ENCODE assay signal across 20 cellular contexts in genomic region chr1:33512612-33513011, GRCh38. TPM values are rescaled to one million over a fixed set of nuclear protein-coding genes. Genes with fewer than 3 reads are reported as not detected.
A peak's percentile ranks its signal among the peaks of the same experiment; 100 is the strongest.
DNase-seq lines count a peak whose midpoint lies in the region; ATAC-seq and TF ChIP-seq lines count a peak whose summit lies in the region.
"Had no signal": no experiment of that assay in that cellular context is flagged by ENCODE, and none has a peak within 500 bp of the region (broad histone marks: within the 10 kb centered on the region; RNA-seq: fewer than 3 reads in every experiment).

No MANE protein-coding gene starts in this region.

- no peak overlapping the region for H3K4me3 ChIP-seq in LNCaP clone FGC (ENCODE audit: low read depth, low read length)
- no peak overlapping the region for H3K4me3 ChIP-seq in prostate gland
- H3K4me3 ChIP-seq: SK-N-MC had no signal

- no peak overlapping the region for H3K27ac ChIP-seq in prostate gland
- H3K27ac ChIP-seq: SK-N-MC had no signal

- DNase-seq in SIG-M5 treated with dmso at 0.1 percent for 504 hours (lab: John Stamatoyannopoulos, UW; ENCODE audit: unreplicated experiment) (peak; percentile 27), SIG-M5 (lab: John Stamatoyannopoulos, UW) (no peak), LNCaP clone FGC (ENCODE audit: low read depth) (peak; percentile 32), prostate gland (ENCODE audit: low spot score) (peak; percentile 61), midbrain (lab: John Stamatoyannopoulos, UW) (no peak), MV-4-11 (lab: John Stamatoyannopoulos, UW) (no peak)
- DNase-seq in activated naive CD4-positive, alpha-beta T cell treated with anti-CD3 and anti-CD28 coated beads, Interleukin-2, amount 50 U/mL, for 72 hours (ENCODE audit: low spot score in 2 of 2): no peak
- DNase-seq in activated naive CD4-positive, alpha-beta T cell (lab: John Stamatoyannopoulos, UW): no peak
- DNase-seq: 8988T; CD4-positive, CD25-positive, alpha-beta regulatory T cell; COR-L47; KG1; NCI-H1092; NCI-H1436 treated with DMSO at 0.1 percent for 48 hours; NCI-H2029; NCI-H2171; NCI-H69 had no signal

- H3K4me1 ChIP-seq in prostate gland (replicated peaks): no peaks in the 10 kb centered on the region

- ATAC-seq in activated naive CD4-positive, alpha-beta T cell treated with anti-CD3 and anti-CD28 coated beads, Interleukin-2, amount 50 U/mL, for 72 hours: peak; percentile 37 to 87
- ATAC-seq: Right ventricle myocardium inferior had no signal

- TF ChIP-seq CTCF in LNCaP clone FGC (IDR thresholded peaks at IDR 0.05; ENCODE audit: control insufficient read depth, extremely low read depth, insufficient read depth) (no peak), prostate gland (IDR thresholded peaks at IDR 0.05) (no peak)

- intact Hi-C loops in prostate gland (cut with DNase I): no loop called here

- no peaks in the 10 kb centered on the region for H3K9me3 Mint-ChIP-seq in activated naive CD4-positive, alpha-beta T cell treated with anti-CD3 and anti-CD28 coated beads, Interleukin-2, amount 50 U/mL, for 72 hours

- H3K36me3 ChIP-seq in prostate gland: no peaks in the 10 kb centered on the region

- no peaks in the 10 kb centered on the region for H3K9me3 ChIP-seq in prostate gland

- no peaks in the 10 kb centered on the region for H3K27me3 ChIP-seq in prostate gland (replicated peaks; ENCODE audit: insufficient read depth)

- no peaks in the 10 kb centered on the region for H3K36me3 Mint-ChIP-seq in activated naive CD4-positive, alpha-beta T cell treated with anti-CD3 and anti-CD28 coated beads, Interleukin-2, amount 50 U/mL, for 72 hours
- H3K36me3 Mint-ChIP-seq: CD4-positive, CD25-positive, alpha-beta regulatory T cell had no signal

- no peak for TF ChIP-seq POLR2A in prostate gland (IDR thresholded peaks at IDR 0.05)

- WGBS in prostate gland: 39% methylated on average over 2 of the region's 2 CpGs

- H3K27ac Mint-ChIP-seq in activated naive CD4-positive, alpha-beta T cell treated with anti-CD3 and anti-CD28 coated beads, Interleukin-2, amount 50 U/mL, for 72 hours: no peak overlapping the region
- H3K27ac Mint-ChIP-seq: B cell; CD4-positive, CD25-positive, alpha-beta regulatory T cell had no signal

RNA-seq across cellular contexts. Expression of gene ZSCAN20, which starts 40.2 kb away (rescaled TPM):
- total RNA-seq in activated naive CD4-positive, alpha-beta T cell treated with anti-CD3 and anti-CD28 coated beads, Interleukin-2, amount 50 U/mL, for 72 hours: 1 to 10 TPM; 4.8 to 5.3 TPM
- 10 to 100 TPM in 1 of 2 donors, 1 to 10 TPM in 1; 4.7 to 11.1 TPM for total RNA-seq in prostate gland

Comparison
In these comparisons a context has a peak if more than half of its experiments do, and no peak if none do; other contexts are left out.
1. DNase-seq: peak in SIG-M5 treated with dmso at 0.1 percent for 504 hours (single experiment), LNCaP clone FGC (single experiment) and prostate gland (single experiment); none in SIG-M5 (single experiment), activated naive CD4-positive, alpha-beta T cell treated with anti-CD3 and anti-CD28 coated beads, Interleukin-2, amount 50 U/mL, for 72 hours (0 of 2), activated naive CD4-positive, alpha-beta T cell (0 of 4), midbrain (single experiment) and MV-4-11 (single experiment).